In the genomic region with DNA sequence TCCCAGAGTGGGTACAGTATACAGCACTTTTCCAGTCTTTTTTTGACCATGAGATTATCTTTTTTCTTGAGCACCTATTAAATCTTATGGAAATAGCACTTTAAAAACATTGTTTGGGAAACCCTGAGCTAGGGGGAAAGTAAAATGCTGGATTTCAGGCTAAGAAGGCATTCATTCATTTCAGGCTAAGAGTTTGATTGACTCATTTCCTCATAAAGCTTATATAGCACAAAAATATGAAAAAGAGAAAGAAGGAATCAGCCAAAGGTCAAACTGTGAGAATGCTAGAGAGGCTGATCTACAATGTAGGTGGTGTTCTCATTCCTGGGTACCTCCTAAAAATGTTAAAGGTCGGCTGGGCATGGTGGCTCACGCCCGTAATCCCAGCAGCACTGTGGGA, we compare ENCODE assay signal across 21 cellular contexts. TPM values are rescaled to one million over a fixed set of nuclear protein-coding genes. Genes with fewer than 3 reads are reported as not detected.
DNase-seq lines count a peak whose midpoint lies in the region; ATAC-seq, FAIRE-seq and TF ChIP-seq lines count a peak whose summit lies in the region.
"Had no signal": no experiment of that assay in that cellular context is flagged by ENCODE, and none has a peak within 500 bp of the region (broad histone marks: within the 10 kb centered on the region; RNA-seq: fewer than 3 reads in every experiment).

No MANE protein-coding gene starts in this region.

- no peaks in the 10 kb centered on the region for H3K27me3 ChIP-seq in brain microvascular endothelial cell (replicated peaks)
- H3K27me3 ChIP-seq: BLaER1 had no signal

- no peak overlapping the region for H3K4me3 ChIP-seq in brain microvascular endothelial cell (ENCODE audit: low read depth, low read length)
- no peak overlapping the region for H3K4me3 ChIP-seq in coronary artery
- H3K4me3 ChIP-seq: BLaER1, GM12878, GM23338 had no signal

- ATAC-seq in HG02610 (IDR thresholded peaks at IDR 0.05; ENCODE audit: unreplicated experiment) (no peak), HG03520 (IDR thresholded peaks at IDR 0.05; ENCODE audit: unreplicated experiment) (no peak)
- ATAC-seq: CD8-positive, alpha-beta T cell; GM23338; HCT116 had no signal

- in situ Hi-C loops in brain microvascular endothelial cell (cut with HindIII; ENCODE audit: low pct_ligation_motif_present, low sequenced_read_pairs): no loop called here

- peaks cover 11% of the 10 kb centered on the region for H3K36me3 ChIP-seq in brain microvascular endothelial cell (replicated peaks)
- H3K36me3 ChIP-seq: BLaER1 had no signal

- peak; percentile 40 for DNase-seq in COLO829 (ENCODE audit: low spot score)
- peak; percentile 10 for DNase-seq in HT1080 (ENCODE audit: low read depth)
- DNase-seq in brain microvascular endothelial cell: no peak
- DNase-seq in iris pigment epithelial cell (ENCODE audit: low read depth): peak; percentile 31
- no peak for DNase-seq in frontal cortex (ENCODE audit: low spot score in 2 of 2)
- no peak for DNase-seq in coronary artery (ENCODE audit: low spot score)
- DNase-seq: CD4-positive, CD25-positive, alpha-beta regulatory T cell; CD8-positive, alpha-beta T cell; DMS 273 treated with DMSO at 0.1 percent for 48 hours; DMS79; EL; GDM1; H9 had no signal

- peak overlapping the region; percentile 22 for H3K27ac ChIP-seq in brain microvascular endothelial cell
- no peak overlapping the region for H3K27ac ChIP-seq in coronary artery
- H3K27ac ChIP-seq: BLaER1, C4-2B had no signal

- FAIRE-seq in frontal cortex (lab: Jason Lieb, UNC): no peak
- FAIRE-seq: D721Med, GM12878 had no signal

- TF ChIP-seq CTCF in brain microvascular endothelial cell (IDR thresholded peaks at IDR 0.05; ENCODE audit: low read depth, low read length, missing control alignments) (no peak), coronary artery (IDR thresholded peaks at IDR 0.05) (no peak)

RNA-seq across cellular contexts. Expression of gene TTC23, which starts 10.5 kb away (rescaled TPM):
- 9.1 and 11.9 TPM in 2 replicates for total RNA-seq in HT1080 (2014; rRNA removed; shearing (Covaris generic))
- 7.5 and 14.0 TPM in 2 replicates for polyA plus RNA-seq in HT1080 (2015; cell fraction: cytosol; rRNA removed)
- 12.7 and 14.0 TPM in 2 replicates for polyA plus RNA-seq in HT1080 (2015; cell fraction: nucleus; rRNA removed)
- 5.3 TPM for total RNA-seq in frontal cortex

RNA-seq across cellular contexts. Expression of gene LRRC28, which starts 12.4 kb away (rescaled TPM):
- total RNA-seq in HT1080 (2014; rRNA removed; shearing (Covaris generic)): 22.1 and 26.7 TPM in 2 replicates
- polyA plus RNA-seq in HT1080 (2015; cell fraction: cytosol; rRNA removed): 16.8 and 18.7 TPM in 2 replicates
- 9.1 and 12.6 TPM in 2 replicates for polyA plus RNA-seq in HT1080 (2015; cell fraction: nucleus; rRNA removed)
- 24.9 TPM for total RNA-seq in frontal cortex

Comparison
In these comparisons a context has a peak if more than half of its experiments do, and no peak if none do; other contexts are left out.
1. DNase-seq: peak in COLO829 (single experiment), HT1080 (single experiment) and iris pigment epithelial cell (single experiment); none in brain microvascular endothelial cell (single experiment), frontal cortex (0 of 2) and coronary artery (single experiment).